13 cellular contexts compared by ENCODE assay signal in genomic region chr5:53397845-53398244, GRCh38.
DNase-seq lines count a peak whose midpoint lies in the region; ATAC-seq and TF ChIP-seq lines count a peak whose summit lies in the region.
"Had no signal": no experiment of that assay in that cellular context is flagged by ENCODE, and none has a peak within 500 bp of the region (broad histone marks: within the 10 kb centered on the region; RNA-seq: fewer than 3 reads in every experiment).

No MANE protein-coding gene starts in this region.

- H3K9me3 ChIP-seq in RWPE2 (ENCODE audit: severe bottlenecking) (no peaks in the 10 kb centered on the region), osteoblast (ENCODE audit: low read depth, low read length) (no peaks in the 10 kb centered on the region), OCI-LY7 (ENCODE audit: low read length) (no peaks in the 10 kb centered on the region)
- no peaks in the 10 kb centered on the region for H3K9me3 ChIP-seq in naive thymus-derived CD4-positive, alpha-beta T cell (ENCODE audit: control insufficient read depth in 2 of 3, low read length in 3 of 3)

- H3K27ac ChIP-seq in RWPE2 (ENCODE audit: poor library complexity, severe bottlenecking) (peak overlapping the region; percentile 5), osteoblast (ENCODE audit: low read depth, low read length) (peak overlapping the region; percentile 79), OCI-LY7 (ENCODE audit: low read depth, low read length, poor library complexity, severe bottlenecking) (no peak overlapping the region)
- H3K27ac ChIP-seq in naive thymus-derived CD4-positive, alpha-beta T cell (ENCODE audit: low read depth, low read length) = no peak overlapping the region

- no peak for TF ChIP-seq CTCF in RWPE2 (IDR thresholded peaks at IDR 0.05; ENCODE audit: poor library complexity, severe bottlenecking)
- no peak for TF ChIP-seq CTCF in osteoblast (IDR thresholded peaks at IDR 0.05; ENCODE audit: extremely low read depth, low read depth, low read length)
- TF ChIP-seq CTCF in OCI-LY7 (conservative IDR thresholded peaks at IDR 0.05; ENCODE audit: low read length) = no peak

- peak; percentile 45; the same call in 2 of the 3 replicates for ATAC-seq in RWPE2 (ENCODE audit: low read depth)
- no peak for ATAC-seq in activated CD8-positive, alpha-beta T cell treated with anti-CD3 and anti-CD28 coated beads, Interleukin-2, amount 10 ng/mL, durations not matched to agents 7 days and 5 days
- ATAC-seq in naive thymus-derived CD4-positive, alpha-beta T cell = no peak
- ATAC-seq: natural killer cell treated with Interleukin-12 subunit alpha and Interleukin-12 subunit beta and Interleukin-15 and Interleukin-18, amount 100 ng/mL, for 72 hours had no signal

- no peak overlapping the region for H3K4me2 ChIP-seq in osteoblast (ENCODE audit: insufficient read depth, low read length)
- no peak overlapping the region for H3K4me2 ChIP-seq in OCI-LY7 (ENCODE audit: low read length)

- H3K4me3 ChIP-seq in RWPE2 (ENCODE audit: severe bottlenecking) (no peak overlapping the region), osteoblast (ENCODE audit: insufficient read depth, low read length) (no peak overlapping the region), OCI-LY7 (ENCODE audit: low read depth, low read length, poor library complexity, severe bottlenecking) (no peak overlapping the region)
- no peak overlapping the region for H3K4me3 ChIP-seq in naive thymus-derived CD4-positive, alpha-beta T cell (ENCODE audit: low read length)

- no peaks in the 10 kb centered on the region for H3K4me1 Mint-ChIP-seq in activated CD8-positive, alpha-beta T cell treated with anti-CD3 and anti-CD28 coated beads, Interleukin-2, amount 10 ng/mL, durations not matched to agents 7 days and 5 days (ENCODE audit: low read depth)
- H3K4me1 Mint-ChIP-seq in naive thymus-derived CD4-positive, alpha-beta T cell = no peaks in the 10 kb centered on the region
- H3K4me1 Mint-ChIP-seq: activated naive CD4-positive, alpha-beta T cell treated with anti-CD3 and anti-CD28 coated beads, Interleukin-2, amount 10 ng/mL, durations not matched to agents 7 days and 5 days had no signal

- H3K27ac Mint-ChIP-seq in activated CD8-positive, alpha-beta T cell treated with anti-CD3 and anti-CD28 coated beads, Interleukin-2, amount 10 ng/mL, durations not matched to agents 7 days and 5 days = no peak overlapping the region
- no peak overlapping the region for H3K27ac Mint-ChIP-seq in naive thymus-derived CD4-positive, alpha-beta T cell
- H3K27ac Mint-ChIP-seq: activated naive CD4-positive, alpha-beta T cell treated with anti-CD3 and anti-CD28 coated beads, Interleukin-2, amount 10 ng/mL, durations not matched to agents 7 days and 5 days; natural killer cell treated with Interleukin-12 subunit alpha and Interleukin-12 subunit beta and Interleukin-15 and Interleukin-18, amount 100 ng/mL, for 72 hours had no signal

- peaks cover 3% of the 10 kb centered on the region for H3K27me3 Mint-ChIP-seq in activated CD8-positive, alpha-beta T cell treated with anti-CD3 and anti-CD28 coated beads, Interleukin-2, amount 10 ng/mL, durations not matched to agents 7 days and 5 days (ENCODE audit: low read depth)
- peaks cover 10 to 25% (median 19%) of the 10 kb centered on the region in 5 donors for H3K27me3 Mint-ChIP-seq in naive thymus-derived CD4-positive, alpha-beta T cell

- H3K4me3 Mint-ChIP-seq in activated CD8-positive, alpha-beta T cell treated with anti-CD3 and anti-CD28 coated beads, Interleukin-2, amount 10 ng/mL, durations not matched to agents 7 days and 5 days = no peak overlapping the region
- H3K4me3 Mint-ChIP-seq in naive thymus-derived CD4-positive, alpha-beta T cell = no peak overlapping the region
- H3K4me3 Mint-ChIP-seq: activated naive CD4-positive, alpha-beta T cell treated with anti-CD3 and anti-CD28 coated beads, Interleukin-2, amount 10 ng/mL, durations not matched to agents 7 days and 5 days; natural killer cell treated with Interleukin-12 subunit alpha and Interleukin-12 subunit beta and Interleukin-15 and Interleukin-18, amount 100 ng/mL, for 72 hours had no signal

- intact Hi-C loops in OCI-LY7 (cut with micrococcal nuclease; ENCODE audit: unreplicated experiment) = no loop called here
- intact Hi-C loops in naive thymus-derived CD4-positive, alpha-beta T cell (cut with micrococcal nuclease) = no loop called here

- no peaks in the 10 kb centered on the region for H3K36me3 ChIP-seq in RWPE2 (ENCODE audit: low read depth)
- no peaks in the 10 kb centered on the region for H3K36me3 ChIP-seq in osteoblast (ENCODE audit: insufficient read depth, low read length)
- H3K36me3 ChIP-seq in OCI-LY7 (ENCODE audit: insufficient read depth, low read length) = no peaks in the 10 kb centered on the region
- H3K36me3 ChIP-seq in naive thymus-derived CD4-positive, alpha-beta T cell (ENCODE audit: control insufficient read depth in 2 of 3, insufficient read depth in 3 of 3, low read length in 3 of 3) = no peaks in the 10 kb centered on the region

- POLR2A ChIA-PET in activated CD8-positive, alpha-beta T cell treated with anti-CD3 and anti-CD28 coated beads, Interleukin-2, amount 10 ng/mL, durations not matched to agents 7 days and 5 days (lab: Charles Lee) = no interaction called here
- POLR2A ChIA-PET in OCI-LY7 (lab: Charles Lee) = no interaction called here
- POLR2A ChIA-PET in naive thymus-derived CD4-positive, alpha-beta T cell (lab: Charles Lee) = no interaction called here

- no peaks in the 10 kb centered on the region for H3K9me3 Mint-ChIP-seq in activated CD8-positive, alpha-beta T cell treated with anti-CD3 and anti-CD28 coated beads, Interleukin-2, amount 10 ng/mL, durations not matched to agents 7 days and 5 days (ENCODE audit: insufficient read depth)
- H3K9me3 Mint-ChIP-seq in naive thymus-derived CD4-positive, alpha-beta T cell = peaks cover 0 to under 1% (median 0%) of the 10 kb centered on the region in 11 donors
- H3K9me3 Mint-ChIP-seq: activated naive CD4-positive, alpha-beta T cell treated with anti-CD3 and anti-CD28 coated beads, Interleukin-2, amount 10 ng/mL, durations not matched to agents 7 days and 5 days had no signal

- CTCF ChIA-PET in activated CD8-positive, alpha-beta T cell treated with anti-CD3 and anti-CD28 coated beads, Interleukin-2, amount 10 ng/mL, durations not matched to agents 7 days and 5 days (lab: Charles Lee) = no interaction called here
- CTCF ChIA-PET in OCI-LY7 (lab: Charles Lee; ENCODE audit: unreplicated experiment) = no interaction called here
- CTCF ChIA-PET in naive thymus-derived CD4-positive, alpha-beta T cell (lab: Charles Lee) = interaction anchor here (0.6 kb wide), 1 partner anchor 80 kb away, joined by 3 read pairs; no protein-coding TSS in a partner anchor

- H3K79me2 ChIP-seq in osteoblast (ENCODE audit: insufficient read depth, low read length) (no peaks in the 10 kb centered on the region), OCI-LY7 (ENCODE audit: insufficient read depth, low read depth, low read length) (no peaks in the 10 kb centered on the region)

- H2AFZ ChIP-seq in osteoblast (ENCODE audit: low read length) (peak overlapping the region; percentile 54), OCI-LY7 (ENCODE audit: low read length) (no peak overlapping the region)

- H3K4me1 ChIP-seq in RWPE2 (ENCODE audit: insufficient read depth, poor library complexity, severe bottlenecking) = peaks cover 11% of the 10 kb centered on the region
- H3K4me1 ChIP-seq in osteoblast (ENCODE audit: insufficient read depth, low read length) = peaks cover 36% of the 10 kb centered on the region
- H3K4me1 ChIP-seq in OCI-LY7 (ENCODE audit: insufficient read depth, low read length, poor library complexity, severe bottlenecking) = no peaks in the 10 kb centered on the region
- H3K4me1 ChIP-seq in naive thymus-derived CD4-positive, alpha-beta T cell (ENCODE audit: control insufficient read depth in 2 of 2, insufficient read depth in 2 of 2, low read length in 2 of 2) = no peaks in the 10 kb centered on the region

- DNase-seq in GM04504 (ENCODE audit: low read depth) = peak; percentile 58
- DNase-seq in RWPE2 (ENCODE audit: low spot score) = no peak
- peak; percentile 74 for DNase-seq in fibroblast of peridontal ligament (ENCODE audit: extremely low read depth)
- peak; percentile 17 for DNase-seq in osteoblast (ENCODE audit: insufficient read length, low spot score, missing footprints)
- DNase-seq in activated CD8-positive, alpha-beta T cell treated with anti-CD3 and anti-CD28 coated beads, Interleukin-2, amount 10 ng/mL, durations not matched to agents 7 days and 5 days = no peak
- no peak for DNase-seq in OCI-LY7 (ENCODE audit: low spot score)
- DNase-seq in HuH-7 (ENCODE audit: low spot score) = no peak
- DNase-seq in naive thymus-derived CD4-positive, alpha-beta T cell = no peak
- DNase-seq: activated CD4-positive, alpha-beta T cell treated with anti-CD3 and anti-CD28 coated beads, Interleukin-2, amount 50 U/mL, for 1 hour; activated naive CD4-positive, alpha-beta T cell treated with anti-CD3 and anti-CD28 coated beads, Interleukin-2, amount 10 ng/mL, durations not matched to agents 7 days and 5 days; COR-L47; effector memory CD4-positive, alpha-beta T cell had no signal

- H3K27me3 ChIP-seq in RWPE2 (ENCODE audit: insufficient read depth, poor library complexity, severe bottlenecking) (no peaks in the 10 kb centered on the region), osteoblast (ENCODE audit: insufficient read depth, low read length) (no peaks in the 10 kb centered on the region)
- no peaks in the 10 kb centered on the region for H3K27me3 ChIP-seq in naive thymus-derived CD4-positive, alpha-beta T cell (ENCODE audit: control insufficient read depth in 2 of 2, insufficient read depth in 2 of 2, low read length in 2 of 2)

- no peaks in the 10 kb centered on the region for H3K9me2 ChIP-seq in OCI-LY7 (ENCODE audit: insufficient read depth, low read length)

- no peaks in the 10 kb centered on the region for H3K36me3 Mint-ChIP-seq in activated CD8-positive, alpha-beta T cell treated with anti-CD3 and anti-CD28 coated beads, Interleukin-2, amount 10 ng/mL, durations not matched to agents 7 days and 5 days (ENCODE audit: low read depth)
- H3K36me3 Mint-ChIP-seq in naive thymus-derived CD4-positive, alpha-beta T cell = no peaks in the 10 kb centered on the region
- H3K36me3 Mint-ChIP-seq: activated naive CD4-positive, alpha-beta T cell treated with anti-CD3 and anti-CD28 coated beads, Interleukin-2, amount 10 ng/mL, durations not matched to agents 7 days and 5 days; natural killer cell treated with Interleukin-12 subunit alpha and Interleukin-12 subunit beta and Interleukin-15 and Interleukin-18, amount 100 ng/mL, for 72 hours had no signal

- no TSS peak for BruUV-seq in OCI-LY7 (replicated peaks; lab: Mats Ljungman, UMichigan)

- H4K20me1 ChIP-seq in osteoblast (ENCODE audit: insufficient read depth, low read length) (no peaks in the 10 kb centered on the region), OCI-LY7 (ENCODE audit: insufficient read depth, low read length) (no peaks in the 10 kb centered on the region)

Comparison
In these comparisons a context has a peak if more than half of its experiments do, and no peak if none do; other contexts are left out.
1. DNase-seq: peak in GM04504 (single experiment), fibroblast of peridontal ligament (single experiment) and osteoblast (single experiment); none in RWPE2 (single experiment), activated CD8-positive, alpha-beta T cell treated with anti-CD3 and anti-CD28 coated beads, Interleukin-2, amount 10 ng/mL, durations not matched to agents 7 days and 5 days (single experiment), OCI-LY7 (single experiment), HuH-7 (single experiment) and naive thymus-derived CD4-positive, alpha-beta T cell (0 of 9).
2. H3K27ac ChIP-seq: peak in RWPE2 (single experiment) and osteoblast (single experiment); none in OCI-LY7 (single experiment) and naive thymus-derived CD4-positive, alpha-beta T cell (single experiment).